12 cellular contexts compared by ENCODE assay signal in genomic region chr1:154730986-154731489, GRCh38.
DNase-seq lines count a peak whose midpoint lies in the region; ATAC-seq and TF ChIP-seq lines count a peak whose summit lies in the region.
"Had no signal": no experiment of that assay in that cellular context is flagged by ENCODE, and none has a peak within 500 bp of the region (broad histone marks: within the 10 kb centered on the region; RNA-seq: fewer than 3 reads in every experiment).

No MANE protein-coding gene starts in this region.

- H3K9me3 ChIP-seq in neural progenitor cell (ENCODE audit: low read depth) (no peaks in the 10 kb centered on the region), T-helper 17 cell (ENCODE audit: control insufficient read depth, low read length, poor library complexity, severe bottlenecking) (no peaks in the 10 kb centered on the region)
- H3K9me3 ChIP-seq: spleen, thoracic aorta had no signal

- H3K36me3 Mint-ChIP-seq in neural progenitor cell (peaks cover 2% of the 10 kb centered on the region), T-helper 17 cell (ENCODE audit: low read depth) (peaks cover 5% of the 10 kb centered on the region)

- H3K4me2 ChIP-seq in neural progenitor cell = no peak overlapping the region

- peaks cover 48% of the 10 kb centered on the region for H3K4me1 Mint-ChIP-seq in neural progenitor cell
- peaks cover 14% of the 10 kb centered on the region for H3K4me1 Mint-ChIP-seq in T-helper 17 cell

- ATAC-seq in esophagus mucosa (peak; percentile 24), HG03159 (IDR thresholded peaks at IDR 0.05; ENCODE audit: unreplicated experiment) (no peak), GM18873 (IDR thresholded peaks at IDR 0.05; ENCODE audit: low FRiP score, unreplicated experiment) (no peak), T-helper 17 cell (no peak)

- peaks cover 5% of the 10 kb centered on the region for H3K4me1 ChIP-seq in neural progenitor cell

- no peak overlapping the region for H3K27ac ChIP-seq in neural progenitor cell

- H3F3A ChIP-seq in neural progenitor cell (ENCODE audit: low read depth) = no peaks in the 10 kb centered on the region

- H3K4me3 Mint-ChIP-seq in neural progenitor cell (no peak overlapping the region), T-helper 17 cell (no peak overlapping the region)

- no peak overlapping the region for H2AFZ ChIP-seq in neural progenitor cell (replicated peaks)

- no peaks in the 10 kb centered on the region for H3K9me3 Mint-ChIP-seq in neural progenitor cell

- no peaks in the 10 kb centered on the region for H4K20me1 ChIP-seq in neural progenitor cell (ENCODE audit: low read depth)

- no peak overlapping the region for H3K4me3 ChIP-seq in neural progenitor cell
- H3K4me3 ChIP-seq: spleen, thoracic aorta had no signal

- H3K9ac ChIP-seq in neural progenitor cell = no peak overlapping the region

- no peak for TF ChIP-seq CTCF in neural progenitor cell (IDR thresholded peaks at IDR 0.05)

- no peaks in the 10 kb centered on the region for H3K27me3 ChIP-seq in neural progenitor cell

- DNase-seq in AG20443 (ENCODE audit: low spot score) (peak; percentile 60), NCI-H460 (ENCODE audit: extremely low read depth, low read depth) (peak; percentile 91), neural progenitor cell (ENCODE audit: low spot score) (no peak), T-helper 17 cell (no peak), CD1c-positive myeloid dendritic cell (ENCODE audit: extremely low spot score) (no peak)
- DNase-seq: activated naive CD4-positive, alpha-beta T cell treated with Interleukin-2 at 50 U/mL for 16 hours; spleen; T-helper 9 cell had no signal

- H3K27me3 Mint-ChIP-seq in neural progenitor cell (ENCODE audit: insufficient read depth, low read depth) (peaks cover 4% of the 10 kb centered on the region), T-helper 17 cell (peaks cover 52% of the 10 kb centered on the region)

- H3K36me3 ChIP-seq in neural progenitor cell = no peaks in the 10 kb centered on the region
- H3K36me3 ChIP-seq: spleen, thoracic aorta had no signal

- H3K79me2 ChIP-seq in neural progenitor cell (ENCODE audit: low read depth) = no peaks in the 10 kb centered on the region

- H3K27ac Mint-ChIP-seq in neural progenitor cell (peak overlapping the region; percentile 57), T-helper 17 cell (no peak overlapping the region)

Comparison
In these comparisons a context has a peak if more than half of its experiments do, and no peak if none do; other contexts are left out.
1. DNase-seq: peak in AG20443 (single experiment) and NCI-H460 (single experiment); none in neural progenitor cell (single experiment), T-helper 17 cell (0 of 3) and CD1c-positive myeloid dendritic cell (single experiment).